In genomic region chr20:35054804-35055203, GRCh38 we compare ENCODE assay signal across 23 cellular contexts. TPM values are rescaled to one million over a fixed set of nuclear protein-coding genes. Genes with fewer than 3 reads are reported as not detected.
DNase-seq lines count a peak whose midpoint lies in the region; ATAC-seq and FAIRE-seq lines count a peak whose summit lies in the region.
"Had no signal": no experiment of that assay in that cellular context is flagged by ENCODE, and none has a peak within 500 bp of the region (broad histone marks: within the 10 kb centered on the region; RNA-seq: fewer than 3 reads in every experiment).

No MANE protein-coding gene starts in this region.

- H3K27ac ChIP-seq in trophoblast cell (ENCODE audit: low read depth, low read length) = peak overlapping the region; percentile 49
- H3K27ac ChIP-seq: body of pancreas, parathyroid adenoma, stomach, uterus had no signal

- no peak overlapping the region for H3K14ac ChIP-seq in trophoblast cell (ENCODE audit: low read length)

- H4K8ac ChIP-seq in trophoblast cell (ENCODE audit: low read depth, low read length) = no peak overlapping the region

- no peak overlapping the region for H3K4me2 ChIP-seq in trophoblast cell (ENCODE audit: low read length)

- H3K23ac ChIP-seq in trophoblast cell (ENCODE audit: low read length) = no peak overlapping the region

- H3K27me3 Mint-ChIP-seq in activated CD8-positive, alpha-beta memory T cell treated with anti-CD3 and anti-CD28 coated beads, Interleukin-2, amount 10 ng/mL, durations not matched to agents 7 days and 5 days = no peaks in the 10 kb centered on the region
- no peaks in the 10 kb centered on the region for H3K27me3 Mint-ChIP-seq in activated T-helper 2 cell treated with anti-CD3 and anti-CD28 coated beads, Interferon-gamma antibody, Interleukin-2, Interleukin-4, amounts not matched to agents 10 μg/mL and 5 μg/mL and 100 μg/mL, durations not matched to agents 14 hours and 24 hours and 36 hours (ENCODE audit: low read depth)

- FAIRE-seq in GM19239 (lab: Jason Lieb, UNC) = peak; percentile 26
- FAIRE-seq: A204.1, G401.6 had no signal

- H3K9me3 Mint-ChIP-seq in activated CD8-positive, alpha-beta memory T cell treated with anti-CD3 and anti-CD28 coated beads, Interleukin-2, amount 10 ng/mL, durations not matched to agents 7 days and 5 days (ENCODE audit: low read depth) = peaks cover 3% of the 10 kb centered on the region
- no peaks in the 10 kb centered on the region for H3K9me3 Mint-ChIP-seq in activated T-helper 2 cell treated with anti-CD3 and anti-CD28 coated beads, Interferon-gamma antibody, Interleukin-2, Interleukin-4, amounts not matched to agents 10 μg/mL and 5 μg/mL and 100 μg/mL, durations not matched to agents 14 hours and 24 hours and 36 hours
- H3K9me3 Mint-ChIP-seq: H9 had no signal

- no peak for ATAC-seq in activated CD8-positive, alpha-beta memory T cell treated with anti-CD3 and anti-CD28 coated beads, Interleukin-2, amount 10 ng/mL, durations not matched to agents 7 days and 5 days
- ATAC-seq: body of pancreas, Right ventricle myocardium inferior had no signal

- H3K9me3 ChIP-seq in trophoblast cell (ENCODE audit: insufficient read depth, low read depth, low read length) = no peaks in the 10 kb centered on the region
- H3K9me3 ChIP-seq: body of pancreas, stomach, uterus had no signal

- H3K27me3 ChIP-seq in trophoblast cell (ENCODE audit: insufficient read depth, low read length) = no peaks in the 10 kb centered on the region
- H3K27me3 ChIP-seq: body of pancreas, stomach, uterus had no signal

- intact Hi-C loops in activated T-helper 2 cell treated with anti-CD3 and anti-CD28 coated beads, Interferon-gamma antibody, Interleukin-2, Interleukin-4, amounts not matched to agents 10 μg/mL and 5 μg/mL and 100 μg/mL, durations not matched to agents 14 hours and 24 hours and 36 hours (cut with micrococcal nuclease) = no loop called here

- no peak overlapping the region for H2AK5ac ChIP-seq in trophoblast cell (ENCODE audit: low read length)

- no peak for DNase-seq in activated CD8-positive, alpha-beta memory T cell treated with anti-CD3 and anti-CD28 coated beads, Interleukin-2, amount 10 ng/mL, durations not matched to agents 7 days and 5 days
- DNase-seq in activated CD8-positive, alpha-beta memory T cell treated with anti-CD3 and anti-CD28 coated beads for 24 hours = no peak
- no peak for DNase-seq in GM19239 (ENCODE audit: insufficient read length, low spot score)
- no peak for DNase-seq in activated T-helper 2 cell treated with anti-CD3 and anti-CD28 coated beads, Interferon-gamma antibody, Interleukin-2, Interleukin-4, amounts not matched to agents 10 μg/mL and 5 μg/mL and 100 μg/mL, durations not matched to agents 14 hours and 24 hours and 36 hours (ENCODE audit: low spot score)
- DNase-seq in trophoblast cell = no peak
- DNase-seq in HPDE6-E6E7 (ENCODE audit: extremely low spot score) = no peak
- DNase-seq in NCI-H774 (lab: John Stamatoyannopoulos, UW) = no peak
- no peak for DNase-seq in NCI-H524 (lab: John Stamatoyannopoulos, UW)
- DNase-seq: activated gamma-delta T cell, body of pancreas, cortex of kidney, DMS 273 treated with DMSO at 0.1 percent for 48 hours, H9, hypothalamus, islet precursor cell, NCI-H1417, NCI-H524 treated with DMSO at 0.1 percent for 48 hours, stomach, uterus had no signal

- no peak overlapping the region for H3K4ac ChIP-seq in trophoblast cell (ENCODE audit: low read depth, low read length)

- H4K91ac ChIP-seq in trophoblast cell (ENCODE audit: low read depth, low read length) = no peak overlapping the region

- no peak overlapping the region for H3K4me3 ChIP-seq in trophoblast cell (ENCODE audit: low read depth, low read length)
- H3K4me3 ChIP-seq: body of pancreas, stomach, uterus had no signal

- peaks cover 50% of the 10 kb centered on the region for H3K4me1 Mint-ChIP-seq in activated CD8-positive, alpha-beta memory T cell treated with anti-CD3 and anti-CD28 coated beads, Interleukin-2, amount 10 ng/mL, durations not matched to agents 7 days and 5 days
- H3K4me1 Mint-ChIP-seq in activated T-helper 2 cell treated with anti-CD3 and anti-CD28 coated beads, Interferon-gamma antibody, Interleukin-2, Interleukin-4, amounts not matched to agents 10 μg/mL and 5 μg/mL and 100 μg/mL, durations not matched to agents 14 hours and 24 hours and 36 hours (ENCODE audit: low read depth) = peaks cover 40% of the 10 kb centered on the region

- peaks cover 8 to 10% of the 10 kb centered on the region in 2 experiments for H3K4me1 ChIP-seq in trophoblast cell (ENCODE audit: control insufficient read depth in 1 of 2, insufficient read depth in 2 of 2, low read length in 2 of 2)
- H3K4me1 ChIP-seq: parathyroid adenoma, uterus had no signal

- peaks cover 2 to 7% of the 10 kb centered on the region in 2 experiments for H3K36me3 ChIP-seq in trophoblast cell (ENCODE audit: control insufficient read depth in 1 of 2, insufficient read depth in 2 of 2, low read length in 2 of 2)
- H3K36me3 ChIP-seq: uterus had no signal

- no peak overlapping the region for H2BK12ac ChIP-seq in trophoblast cell (ENCODE audit: low read length)

- peak overlapping the region; percentile 75 for H3K4me3 Mint-ChIP-seq in activated CD8-positive, alpha-beta memory T cell treated with anti-CD3 and anti-CD28 coated beads, Interleukin-2, amount 10 ng/mL, durations not matched to agents 7 days and 5 days
- H3K4me3 Mint-ChIP-seq in activated T-helper 2 cell treated with anti-CD3 and anti-CD28 coated beads, Interferon-gamma antibody, Interleukin-2, Interleukin-4, amounts not matched to agents 10 μg/mL and 5 μg/mL and 100 μg/mL, durations not matched to agents 14 hours and 24 hours and 36 hours (ENCODE audit: low read depth) = no peak overlapping the region
- H3K4me3 Mint-ChIP-seq: H9 had no signal

- peaks cover 3% of the 10 kb centered on the region for H3K79me2 ChIP-seq in trophoblast cell (ENCODE audit: control insufficient read depth, insufficient read depth, low read length, poor library complexity)

- H3K27ac Mint-ChIP-seq in activated CD8-positive, alpha-beta memory T cell treated with anti-CD3 and anti-CD28 coated beads, Interleukin-2, amount 10 ng/mL, durations not matched to agents 7 days and 5 days = peak overlapping the region; percentile 100
- peak overlapping the region; percentile 66 for H3K27ac Mint-ChIP-seq in activated T-helper 2 cell treated with anti-CD3 and anti-CD28 coated beads, Interferon-gamma antibody, Interleukin-2, Interleukin-4, amounts not matched to agents 10 μg/mL and 5 μg/mL and 100 μg/mL, durations not matched to agents 14 hours and 24 hours and 36 hours

- peaks cover 63% of the 10 kb centered on the region for H3K36me3 Mint-ChIP-seq in activated CD8-positive, alpha-beta memory T cell treated with anti-CD3 and anti-CD28 coated beads, Interleukin-2, amount 10 ng/mL, durations not matched to agents 7 days and 5 days
- peaks cover 78% of the 10 kb centered on the region for H3K36me3 Mint-ChIP-seq in activated T-helper 2 cell treated with anti-CD3 and anti-CD28 coated beads, Interferon-gamma antibody, Interleukin-2, Interleukin-4, amounts not matched to agents 10 μg/mL and 5 μg/mL and 100 μg/mL, durations not matched to agents 14 hours and 24 hours and 36 hours (ENCODE audit: low read depth)

- no peak overlapping the region for H3K9ac ChIP-seq in trophoblast cell (ENCODE audit: low read length)
- H3K9ac ChIP-seq: parathyroid adenoma had no signal

- H2BK5ac ChIP-seq in trophoblast cell (ENCODE audit: low read depth, low read length, poor library complexity) = no peak overlapping the region

- H4K12ac ChIP-seq in trophoblast cell (ENCODE audit: low read depth, low read length) = no peak overlapping the region

- no peak overlapping the region for H3K18ac ChIP-seq in trophoblast cell (ENCODE audit: low read length)

- peaks cover 7% of the 10 kb centered on the region for H3K79me1 ChIP-seq in trophoblast cell (ENCODE audit: low read length)

- H2AFZ ChIP-seq in trophoblast cell (ENCODE audit: insufficient read depth, low read length, poor library complexity) = no peak overlapping the region
- H2AFZ ChIP-seq: parathyroid adenoma had no signal

- whole genome bisulfite sequencing in trophoblast cell (ENCODE audit: extremely low coverage, insufficient coverage, insufficient read length) = no CpG with 5 or more reads among the region's 3 CpGs

- no peak overlapping the region for H2BK120ac ChIP-seq in trophoblast cell (ENCODE audit: insufficient read depth, low read length, poor library complexity)

- CTCF ChIA-PET in activated CD8-positive, alpha-beta memory T cell treated with anti-CD3 and anti-CD28 coated beads, Interleukin-2, amount 10 ng/mL, durations not matched to agents 7 days and 5 days (lab: Charles Lee) = interaction anchor here (2.5 kb wide), 1 partner anchor 38 kb away, joined by 9 read pairs; the partner anchor contains the start of gene TRPC4AP

RNA-seq across cellular contexts. Expression of gene TRPC4AP, which starts 37.8 kb away (rescaled TPM):
- 10 to 100 TPM; 56.9 to 70.9 TPM for total RNA-seq in activated CD8-positive, alpha-beta memory T cell treated with anti-CD3 and anti-CD28 coated beads, Interleukin-2, amount 10 ng/mL, durations not matched to agents 7 days and 5 days
- total RNA-seq in activated T-helper 2 cell treated with anti-CD3 and anti-CD28 coated beads, Interferon-gamma antibody, Interleukin-2, Interleukin-4, amounts not matched to agents 10 μg/mL and 5 μg/mL and 100 μg/mL, durations not matched to agents 14 hours and 24 hours and 36 hours = 52.3 and 52.4 TPM in 2 replicates
- polyA plus RNA-seq in trophoblast cell (2013) = 61.7 TPM in 2 replicates
